In the genomic region with DNA sequence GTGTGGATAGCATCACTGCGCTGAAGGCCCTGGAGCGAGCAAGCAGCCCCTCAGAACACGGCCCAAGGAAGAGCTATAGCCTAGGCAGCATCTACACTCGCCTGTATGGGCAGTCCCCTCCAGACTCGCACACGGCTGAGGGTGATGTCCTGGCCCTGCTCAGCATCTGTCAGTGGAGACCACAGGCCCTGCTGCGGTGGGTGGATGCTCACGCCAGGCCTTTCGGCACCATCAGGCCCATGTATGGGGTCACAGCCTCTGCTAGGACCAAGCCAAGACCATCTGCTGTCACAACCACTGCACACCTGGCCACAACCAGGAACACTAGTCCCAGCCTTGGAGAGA, we compare ENCODE assay signal across 8 cellular contexts. TPM values are rescaled to one million over a fixed set of nuclear protein-coding genes. Genes with fewer than 3 reads are reported as not detected.
DNase-seq lines count a peak whose midpoint lies in the region; ATAC-seq and TF ChIP-seq lines count a peak whose summit lies in the region.

No MANE protein-coding gene starts in this region.

- H3K9me3 ChIP-seq in liver (ENCODE audit: control insufficient read depth in 4 of 4, low read length in 3 of 4) = no peaks in the 10 kb centered on the region

- H3K4me3 Mint-ChIP-seq in activated CD4-positive, alpha-beta T cell treated with anti-CD3 and anti-CD28 coated beads, Interleukin-2, amount 10 ng/mL, durations not matched to agents 24 days and 14 days = peak overlapping the region; percentile 96
- peak overlapping the region; percentile 93 for H3K4me3 Mint-ChIP-seq in activated naive CD8-positive, alpha-beta T cell

- H3K4me3 ChIP-seq in liver (ENCODE audit: low read depth in 1 of 3, low read length in 3 of 3) = peak overlapping the region; percentile 28 to 59 (median 50)

- peak overlapping the region in 1 of 2 donors; percentile 30 for H3K9ac ChIP-seq in liver (ENCODE audit: low read depth in 1 of 2, low read length in 2 of 2)

- peaks cover 0 to 5% (median 0%) of the 10 kb centered on the region in 4 donors for H3K36me3 ChIP-seq in liver (ENCODE audit: control insufficient read depth in 4 of 4, insufficient read depth in 3 of 4, low read depth in 1 of 4, low read length in 3 of 4)

- no peaks in the 10 kb centered on the region for H3K27me3 ChIP-seq in liver (ENCODE audit: control insufficient read depth in 4 of 4, insufficient read depth in 4 of 4, low read length in 3 of 4)

- H3K27me3 Mint-ChIP-seq in activated CD4-positive, alpha-beta T cell treated with anti-CD3 and anti-CD28 coated beads, Interleukin-2, amount 10 ng/mL, durations not matched to agents 24 days and 14 days = no peaks in the 10 kb centered on the region
- H3K27me3 Mint-ChIP-seq in activated naive CD8-positive, alpha-beta T cell = no peaks in the 10 kb centered on the region

- H3K27ac ChIP-seq in liver (ENCODE audit: low read depth in 1 of 2, low read length in 2 of 2) = peak overlapping the region; percentile 92 to 95
- peak overlapping the region; percentile 99 for H3K27ac ChIP-seq in temporal lobe (ENCODE audit: low read depth, low read length)

- WGBS in liver = 86% methylated on average over 9 of the region's 9 CpGs

- no peak for TF ChIP-seq RAD21 in liver (IDR thresholded peaks at IDR 0.05)

- no peak for TF ChIP-seq CTCF in liver (IDR thresholded peaks at IDR 0.05; ENCODE audit: low read depth, low read length, missing input control)

- H3K4me1 ChIP-seq in liver (ENCODE audit: control insufficient read depth in 4 of 4, insufficient read depth in 4 of 4, low read length in 3 of 4) = peaks cover 20 to 65% (median 53%) of the 10 kb centered on the region in 4 donors

- no peak for DNase-seq in activated CD4-positive, alpha-beta T cell treated with anti-CD3 and anti-CD28 coated beads, Interleukin-2, amount 10 ng/mL, durations not matched to agents 24 days and 14 days
- no peak for DNase-seq in activated CD4-positive, alpha-beta T cell treated with anti-CD3 and anti-CD28 coated beads, Interleukin-2, amount 50 U/mL, for 48 hours
- DNase-seq in DMS153 (lab: John Stamatoyannopoulos, UW) = no peak
- DNase-seq in left colon = no peak
- no peak for DNase-seq in islet precursor cell

- peaks cover 43% of the 10 kb centered on the region for H3K4me1 Mint-ChIP-seq in activated CD4-positive, alpha-beta T cell treated with anti-CD3 and anti-CD28 coated beads, Interleukin-2, amount 10 ng/mL, durations not matched to agents 24 days and 14 days
- H3K4me1 Mint-ChIP-seq in activated naive CD8-positive, alpha-beta T cell (ENCODE audit: low read depth) = peaks cover 51% of the 10 kb centered on the region

- H3K27ac Mint-ChIP-seq in activated CD4-positive, alpha-beta T cell treated with anti-CD3 and anti-CD28 coated beads, Interleukin-2, amount 10 ng/mL, durations not matched to agents 24 days and 14 days = peak overlapping the region; percentile 93
- H3K27ac Mint-ChIP-seq in activated naive CD8-positive, alpha-beta T cell = peak overlapping the region; percentile 96

- intact Hi-C loops in activated CD4-positive, alpha-beta T cell treated with anti-CD3 and anti-CD28 coated beads, Interleukin-2, amount 10 ng/mL, durations not matched to agents 24 days and 14 days (cut with micrococcal nuclease) = loop anchor here (10.0 kb wide), 1 partner anchor 382 kb away; no protein-coding TSS in a partner anchor
- intact Hi-C loops in left colon (cut with DNase I, micrococcal nuclease) = no loop called here

- H3K36me3 Mint-ChIP-seq in activated CD4-positive, alpha-beta T cell treated with anti-CD3 and anti-CD28 coated beads, Interleukin-2, amount 10 ng/mL, durations not matched to agents 24 days and 14 days (ENCODE audit: low read depth) = peaks cover 44% of the 10 kb centered on the region
- peaks cover 2% of the 10 kb centered on the region for H3K36me3 Mint-ChIP-seq in activated naive CD8-positive, alpha-beta T cell

- no peak for ATAC-seq in left colon

- H3K9me3 Mint-ChIP-seq in activated CD4-positive, alpha-beta T cell treated with anti-CD3 and anti-CD28 coated beads, Interleukin-2, amount 10 ng/mL, durations not matched to agents 24 days and 14 days = no peaks in the 10 kb centered on the region
- H3K9me3 Mint-ChIP-seq in activated naive CD8-positive, alpha-beta T cell (ENCODE audit: low read depth) = no peaks in the 10 kb centered on the region

TF ChIP-seq in liver, 16 proteins besides CTCF, POLR2A, EP300 and RAD21:
- TF ChIP-seq FOXA2 (IDR thresholded peaks at IDR 0.05) (no peak), MAX (IDR thresholded peaks at IDR 0.05) (no peak), NR2F2 (IDR thresholded peaks at IDR 0.05) (no peak), HNF4G (IDR thresholded peaks at IDR 0.05) (no peak), YY1 (IDR thresholded peaks at IDR 0.05) (no peak), TAF1 (conservative IDR thresholded peaks at IDR 0.05) (no peak), GABPA (IDR thresholded peaks at IDR 0.05 in 1 of 2, conservative IDR thresholded peaks at IDR 0.05 in 1 of 2) (no peak), EGR1 (IDR thresholded peaks at IDR 0.05; ENCODE audit: low read depth in 2 of 2) (no peak), HNF4A (conservative IDR thresholded peaks at IDR 0.05) (no peak)
- TF ChIP-seq, protein P1, sequence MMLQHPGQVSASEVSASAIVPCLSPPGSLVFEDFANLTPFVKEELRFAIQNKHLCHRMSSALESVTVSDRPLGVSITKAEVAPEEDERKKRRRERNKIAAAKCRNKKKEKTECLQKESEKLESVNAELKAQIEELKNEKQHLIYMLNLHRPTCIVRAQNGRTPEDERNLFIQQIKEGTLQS (IDR thresholded peaks at IDR 0.05) = no peak

RNA-seq across cellular contexts. Expression of gene ATRIP, which starts 20.5 kb away (rescaled TPM):
- total RNA-seq in activated CD4-positive, alpha-beta T cell treated with anti-CD3 and anti-CD28 coated beads, Interleukin-2, amount 10 ng/mL, durations not matched to agents 24 days and 14 days = 18.3 and 20.0 TPM in 2 replicates
- total RNA-seq in liver (1 to 10 TPM; 3.3 to 4.6 TPM), temporal lobe (4.7 TPM), left colon (1 to 10 TPM; 3.8 to 4.4 TPM)
- 1 to 10 TPM; 1.7 to 2.5 TPM for polyA plus RNA-seq in liver

RNA-seq across cellular contexts. Expression of gene TMA7, which starts 27.0 kb away (rescaled TPM):
- 272 and 275 TPM in 2 replicates for total RNA-seq in activated CD4-positive, alpha-beta T cell treated with anti-CD3 and anti-CD28 coated beads, Interleukin-2, amount 10 ng/mL, durations not matched to agents 24 days and 14 days
- 10 to 100 TPM; 75.2 to 92.0 TPM for total RNA-seq in liver
- 100 to 1,000 TPM; 134 to 241 TPM for polyA plus RNA-seq in liver
- total RNA-seq in temporal lobe = 120 TPM
- 100 to 1,000 TPM; 165 to 192 TPM for total RNA-seq in left colon

RNA-seq across cellular contexts. Expression of gene CCDC51, which starts 27.2 kb away (rescaled TPM):
- 24.4 and 25.9 TPM in 2 replicates for total RNA-seq in activated CD4-positive, alpha-beta T cell treated with anti-CD3 and anti-CD28 coated beads, Interleukin-2, amount 10 ng/mL, durations not matched to agents 24 days and 14 days
- 10 to 100 TPM in 1 of 2 donors, 1 to 10 TPM in 1; 7.9 to 12.7 TPM for total RNA-seq in liver
- 10 to 100 TPM in 1 of 2 donors, 1 to 10 TPM in 1; 9.2 to 13.7 TPM for polyA plus RNA-seq in liver
- 7.4 TPM for total RNA-seq in temporal lobe
- total RNA-seq in left colon = 10 to 100 TPM; 13.3 to 21.2 TPM

RNA-seq across cellular contexts. Expression of gene SHISA5, which starts 36.9 kb away (rescaled TPM):
- 79.1 and 84.9 TPM in 2 replicates for total RNA-seq in activated CD4-positive, alpha-beta T cell treated with anti-CD3 and anti-CD28 coated beads, Interleukin-2, amount 10 ng/mL, durations not matched to agents 24 days and 14 days
- total RNA-seq in liver (10 to 100 TPM; 40.7 to 50.3 TPM), temporal lobe (47.5 TPM), left colon (100 to 1,000 TPM; 103 to 116 TPM)
- 100 to 1,000 TPM; 101 to 104 TPM for polyA plus RNA-seq in liver

RNA-seq across cellular contexts. Expression of gene PLXNB1, which starts 37.2 kb away (rescaled TPM):
- 5.7 and 6.5 TPM in 2 replicates for total RNA-seq in activated CD4-positive, alpha-beta T cell treated with anti-CD3 and anti-CD28 coated beads, Interleukin-2, amount 10 ng/mL, durations not matched to agents 24 days and 14 days
- total RNA-seq in liver = 100 to 1,000 TPM in 1 of 2 donors, 10 to 100 TPM in 1; 90.0 to 204 TPM
- polyA plus RNA-seq in liver = 10 to 100 TPM; 38.1 to 55.7 TPM
- 50.9 TPM for total RNA-seq in temporal lobe
- 100 to 1,000 TPM in 1 of 2 donors, 10 to 100 TPM in 1; 91.1 to 114 TPM for total RNA-seq in left colon
